In the genomic region with DNA sequence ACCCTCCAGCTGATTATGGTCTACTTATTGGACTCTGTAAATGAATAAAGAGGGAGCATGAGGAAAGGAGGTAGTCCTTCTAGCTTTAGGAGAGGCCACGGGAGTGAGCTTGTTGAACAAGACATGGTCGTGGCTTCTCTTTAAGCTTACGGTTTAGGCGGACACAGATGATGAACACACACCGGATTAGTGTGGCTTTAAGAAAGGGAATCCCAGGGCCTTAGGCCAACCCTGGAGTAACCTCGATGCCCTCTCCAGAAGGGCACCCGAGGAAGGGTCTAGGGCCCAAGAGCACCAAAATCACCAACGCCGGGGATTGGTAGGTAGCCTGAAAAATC, we compare ENCODE assay signal across 8 cellular contexts. TPM values are rescaled to one million over a fixed set of nuclear protein-coding genes. Genes with fewer than 3 reads are reported as not detected.
DNase-seq lines count a peak whose midpoint lies in the region; ATAC-seq and TF ChIP-seq lines count a peak whose summit lies in the region.

No MANE protein-coding gene starts in this region.

- H3K4me3 ChIP-seq in GM12875 (ENCODE audit: low read depth, low read length) (peak overlapping the region; percentile 62), H7 (ENCODE audit: insufficient read depth, low read depth, low read length) (peak overlapping the region; percentile 26; the same call in 1 of the 2 replicates), OCI-LY3 (ENCODE audit: low read length) (peak overlapping the region; percentile 89), esophagus muscularis mucosa (peak overlapping the region; percentile 91 to 95 (median 94))

- no peaks in the 10 kb centered on the region for H3K9me3 ChIP-seq in OCI-LY3 (ENCODE audit: insufficient read depth, low read length)
- no peaks in the 10 kb centered on the region for H3K9me3 ChIP-seq in esophagus muscularis mucosa

- peaks cover 25% of the 10 kb centered on the region for H3K36me3 ChIP-seq in H7 (replicated peaks; ENCODE audit: control insufficient read depth, insufficient read depth, low read length)
- peaks cover 39% of the 10 kb centered on the region for H3K36me3 ChIP-seq in OCI-LY3 (replicated peaks; ENCODE audit: low read depth, low read length)
- H3K36me3 ChIP-seq in esophagus muscularis mucosa = peaks cover 0 to 30% (median 10%) of the 10 kb centered on the region in 4 donors

- no peaks in the 10 kb centered on the region for H3K27me3 ChIP-seq in H7 (ENCODE audit: control insufficient read depth, insufficient read depth, low read length)
- H3K27me3 ChIP-seq in OCI-LY3 (ENCODE audit: low read depth, low read length) = no peaks in the 10 kb centered on the region
- no peaks in the 10 kb centered on the region for H3K27me3 ChIP-seq in esophagus muscularis mucosa

- H3K27ac ChIP-seq in OCI-LY3 (ENCODE audit: low read length) = peak overlapping the region; percentile 28
- H3K27ac ChIP-seq in esophagus muscularis mucosa (replicated peaks in 1 of 4) = peak overlapping the region; percentile 67 to 97 (median 94)

- peak overlapping the region; percentile 58 for H3K9ac ChIP-seq in OCI-LY3 (ENCODE audit: low read length)

- H3K36me3 Mint-ChIP-seq in stimulated activated naive B cell treated with anti-CD40 and anti-IgM and Interleukin-4, amounts not matched to agents 10 μg/mL and 1 μg/mL and 100 μg/mL, for 72 hours = peaks cover 33 to 43% of the 10 kb centered on the region in 2 donors

- H2AFZ ChIP-seq in OCI-LY3 (ENCODE audit: low read depth, low read length) = peak overlapping the region; percentile 37; the same call in 1 of the 2 replicates

- peaks cover 45% of the 10 kb centered on the region for H3K79me2 ChIP-seq in OCI-LY3 (ENCODE audit: low read length)

- H3K4me3 Mint-ChIP-seq in stimulated activated naive B cell treated with anti-CD40 and anti-IgM and Interleukin-4, amounts not matched to agents 10 μg/mL and 1 μg/mL and 100 μg/mL, for 72 hours = peak overlapping the region; percentile 81 to 97

- 27% methylated on average over 9 of the region's 9 CpGs for WGBS in esophagus muscularis mucosa

- POLR2A ChIA-PET in HEK293T (lab: Yijun Ruan, JAX) = interaction anchor here (0.5 to 5.5 kb wide), 21 partner anchors 8 to 867 kb away, joined by 3 to 80 read pairs (median 4); partner anchors contain the start of gene USP46

- DNase-seq in H7 (no peak), esophagus muscularis mucosa (ENCODE audit: extremely low spot score) (no peak), HEK293T (ENCODE audit: extremely low spot score) (no peak), occipital lobe (lab: John Stamatoyannopoulos, UW) (no peak), middle frontal gyrus (ENCODE audit: extremely low spot score, low spot score) (no peak)
- no peak for DNase-seq in stimulated activated naive B cell treated with anti-CD40 and anti-IgM and Interleukin-4, amounts not matched to agents 10 μg/mL and 1 μg/mL and 100 μg/mL, for 72 hours

- no peak for TF ChIP-seq POLR2A in esophagus muscularis mucosa (IDR thresholded peaks at IDR 0.05; ENCODE audit: low read depth)

- no peak for TF ChIP-seq EP300 in esophagus muscularis mucosa (IDR thresholded peaks at IDR 0.05)

- ATAC-seq in stimulated activated naive B cell treated with anti-CD40 and anti-IgM and Interleukin-4, amounts not matched to agents 10 μg/mL and 1 μg/mL and 100 μg/mL, for 72 hours (replicated peaks) = peak; percentile 0 to 1

- intact Hi-C loops in esophagus muscularis mucosa (cut with DNase I) = loop anchor here (10.0 kb wide), 1 partner anchor 273 kb away; no protein-coding TSS in a partner anchor

- TF ChIP-seq CTCF in GM12875 (IDR thresholded peaks at IDR 0.05; ENCODE audit: borderline replicate concordance, insufficient read depth, low read depth, low read length) (no peak), OCI-LY3 (IDR thresholded peaks at IDR 0.05; ENCODE audit: low read depth, low read length) (no peak), esophagus muscularis mucosa (IDR thresholded peaks at IDR 0.05) (no peak)

- H3K4me1 Mint-ChIP-seq in stimulated activated naive B cell treated with anti-CD40 and anti-IgM and Interleukin-4, amounts not matched to agents 10 μg/mL and 1 μg/mL and 100 μg/mL, for 72 hours = peaks cover 24 to 52% of the 10 kb centered on the region in 2 donors

- H3K9me3 Mint-ChIP-seq in stimulated activated naive B cell treated with anti-CD40 and anti-IgM and Interleukin-4, amounts not matched to agents 10 μg/mL and 1 μg/mL and 100 μg/mL, for 72 hours = peaks cover 7 to 13% of the 10 kb centered on the region in 2 donors

- peaks cover 18% of the 10 kb centered on the region for H4K20me1 ChIP-seq in OCI-LY3 (ENCODE audit: insufficient read depth, low read length)

- H3K27me3 Mint-ChIP-seq in stimulated activated naive B cell treated with anti-CD40 and anti-IgM and Interleukin-4, amounts not matched to agents 10 μg/mL and 1 μg/mL and 100 μg/mL, for 72 hours = no peaks in the 10 kb centered on the region

- peak overlapping the region; percentile 85 for H3K27ac Mint-ChIP-seq in stimulated activated naive B cell treated with anti-CD40 and anti-IgM and Interleukin-4, amounts not matched to agents 10 μg/mL and 1 μg/mL and 100 μg/mL, for 72 hours

- peak overlapping the region; percentile 80 for H3K4me2 ChIP-seq in OCI-LY3 (ENCODE audit: low read length)

- H3K4me1 ChIP-seq in OCI-LY3 (ENCODE audit: low read length) = peaks cover 63% of the 10 kb centered on the region
- H3K4me1 ChIP-seq in esophagus muscularis mucosa = peaks cover 20 to 41% (median 34%) of the 10 kb centered on the region in 4 donors

- CTCF ChIA-PET in HEK293T (lab: Yijun Ruan, JAX) = interaction anchor here (0.6 kb wide), 1 partner anchor 43 kb away, joined by 10 read pairs; no protein-coding TSS in a partner anchor

TF ChIP-seq in HEK293T, 16 proteins besides CTCF, POLR2A, EP300 and RAD21:
- TF ChIP-seq BHLHE40 (IDR thresholded peaks at IDR 0.05; ENCODE audit: borderline replicate concordance) = no peak
- TF ChIP-seq ELF4 (IDR thresholded peaks at IDR 0.05) = no peak
- TF ChIP-seq LEF1 (IDR thresholded peaks at IDR 0.05; ENCODE audit: borderline replicate concordance) = no peak
- no peak for TF ChIP-seq TARDBP (IDR thresholded peaks at IDR 0.05)
- TF ChIP-seq HDGF (IDR thresholded peaks at IDR 0.05; ENCODE audit: borderline replicate concordance) = no peak
- TF ChIP-seq FOXA1 (IDR thresholded peaks at IDR 0.05) = no peak

RNA-seq across cellular contexts. Expression of gene ERVMER34-1, which starts 39.4 kb away (rescaled TPM):
- 3.4 and 5.1 TPM in 2 replicates for total RNA-seq in H7 (2014; rRNA removed; shearing (Covaris generic))
- total RNA-seq in esophagus muscularis mucosa = under 1 TPM in 3 of 4 donors, not detected in 1; 0.11 to 0.19 (median 0.17) TPM
- 1.9 TPM for total RNA-seq in occipital lobe

RNA-seq across cellular contexts. Expression of gene USP46, which starts 52.7 kb away (rescaled TPM):
- total RNA-seq in H7 (2014; rRNA removed; shearing (Covaris generic)) = 21.3 and 29.8 TPM in 2 replicates
- total RNA-seq in esophagus muscularis mucosa (1 to 10 TPM; 6.6 to 9.3 (median 7.8) TPM), occipital lobe (86.7 TPM)

Comparison
In these comparisons a context has a peak if more than half of its experiments do, and no peak if none do; other contexts are left out.
1. H3K4me3 ChIP-seq: peak in every context shown above with its lines; median percentile 94 in esophagus muscularis mucosa; 89 in OCI-LY3; 62 in GM12875; 26 in H7.